9 cellular contexts compared by ENCODE assay signal in genomic region chr10:10872035-10872673, GRCh38.
DNase-seq lines count a peak whose midpoint lies in the region; ATAC-seq, FAIRE-seq and TF ChIP-seq lines count a peak whose summit lies in the region.
"Had no signal": no experiment of that assay in that cellular context is flagged by ENCODE, and none has a peak within 500 bp of the region (broad histone marks: within the 10 kb centered on the region; RNA-seq: fewer than 3 reads in every experiment).

No MANE protein-coding gene starts in this region.

- CTCF ChIA-PET in WTC11 (lab: Charles Lee) = no interaction called here

- H3K27me3 Mint-ChIP-seq in WTC11 (ENCODE audit: low read depth) = no peaks in the 10 kb centered on the region

- H3K27me3 ChIP-seq in pancreas = peaks cover 0 to 2% (median 0%) of the 10 kb centered on the region in 4 donors

- intact Hi-C loops in Right ventricle myocardium superior (cut with DNase I) = no loop called here
- intact Hi-C loops in pancreas (cut with DNase I) = no loop called here

- POLR2A ChIA-PET in WTC11 (lab: Charles Lee) = interaction anchor here (0.6 kb wide), 1 partner anchor 64 kb away, joined by 3 read pairs; no protein-coding TSS in a partner anchor

- ATAC-seq in WTC11 (peak; percentile 47), Right ventricle myocardium superior (ENCODE audit: poor library complexity) (peak; percentile 95), pancreas (peak in 3 of 4 donors; percentile 60 to 69 (median 61)), GM18867 (IDR thresholded peaks at IDR 0.05; ENCODE audit: unreplicated experiment) (no peak), GM18517 (IDR thresholded peaks at IDR 0.05; ENCODE audit: unreplicated experiment) (no peak)
- no peak for ATAC-seq in stimulated activated naive CD8-positive, alpha-beta T cell treated with anti-CD3 and anti-CD28 coated beads, Interleukin-15, Interleukin-2, amounts not matched to agents 100 U/mL and 50 U/mL, for 24 hours

- no peak for TF ChIP-seq CTCF in AG10803 (conservative IDR thresholded peaks at IDR 0.05; ENCODE audit: low read length)
- TF ChIP-seq CTCF in WTC11 (IDR thresholded peaks at IDR 0.05) = no peak
- TF ChIP-seq CTCF in pancreas (IDR thresholded peaks at IDR 0.05) = no peak

- peak; percentile 87 for FAIRE-seq in pancreas (lab: Jason Lieb, UNC)

- no peak overlapping the region for H3K4me3 Mint-ChIP-seq in WTC11
- H3K4me3 Mint-ChIP-seq: CD4-positive, CD25-positive, alpha-beta regulatory T cell had no signal

- H3K4me1 Mint-ChIP-seq in WTC11 = peaks cover 24% of the 10 kb centered on the region

- no peaks in the 10 kb centered on the region for H3K4me1 ChIP-seq in pancreas

- WGBS in pancreas, 2 donors = 20 to 28% methylated on average over 6 of the region's 6 CpGs

- H3K4me3 ChIP-seq in AG10803 (ENCODE audit: low read length) (no peak overlapping the region), pancreas (no peak overlapping the region)

- H3K9me3 Mint-ChIP-seq in WTC11 = no peaks in the 10 kb centered on the region

- DNase-seq in AG10803 (ENCODE audit: low read depth) (peak; percentile 97), WTC11 (ENCODE audit: low spot score) (no peak), Right ventricle myocardium superior (no peak), pancreas (no peak), HUDEP-2 (lab: John Stamatoyannopoulos, UW; ENCODE audit: unreplicated experiment in 76 of 76) (no peak)
- no peak for DNase-seq in stimulated activated naive CD8-positive, alpha-beta T cell treated with anti-CD3 and anti-CD28 coated beads, Interleukin-15, Interleukin-2, amounts not matched to agents 100 U/mL and 50 U/mL, for 24 hours
- DNase-seq: CD4-positive, CD25-positive, alpha-beta regulatory T cell had no signal

- no peaks in the 10 kb centered on the region for H3K36me3 Mint-ChIP-seq in WTC11
- H3K36me3 Mint-ChIP-seq: CD4-positive, CD25-positive, alpha-beta regulatory T cell had no signal

- H3K36me3 ChIP-seq in pancreas = no peaks in the 10 kb centered on the region

- no peaks in the 10 kb centered on the region for H3K9me3 ChIP-seq in pancreas

- H3K27ac ChIP-seq in pancreas = no peak overlapping the region

- no peak overlapping the region for H3K27ac Mint-ChIP-seq in WTC11

TF ChIP-seq in WTC11, 78 proteins besides CTCF, POLR2A, EP300 and RAD21 (continues in another document):
- TF ChIP-seq FOXP4 (CRISPR knock-in tag; IDR thresholded peaks at IDR 0.05) (no peak), SMAD3 (CRISPR knock-in tag; IDR thresholded peaks at IDR 0.05; ENCODE audit: borderline replicate concordance) (no peak), NFE2L1 (CRISPR knock-in tag; IDR thresholded peaks at IDR 0.05) (no peak), HMGA2 (CRISPR knock-in tag; IDR thresholded peaks at IDR 0.05) (no peak), USF1 (CRISPR knock-in tag; IDR thresholded peaks at IDR 0.05) (no peak), ATF6 (CRISPR knock-in tag; IDR thresholded peaks at IDR 0.05) (no peak), ZSCAN18 (CRISPR knock-in tag; IDR thresholded peaks at IDR 0.05) (no peak), ATF1 (CRISPR knock-in tag; IDR thresholded peaks at IDR 0.05) (no peak), ZNF263 (CRISPR knock-in tag; IDR thresholded peaks at IDR 0.05; ENCODE audit: low read depth) (no peak), ZNF317 (CRISPR knock-in tag; IDR thresholded peaks at IDR 0.05; ENCODE audit: borderline replicate concordance, low read depth) (no peak), TP53 (CRISPR knock-in tag; IDR thresholded peaks at IDR 0.05) (no peak), PRDM15 (CRISPR knock-in tag; IDR thresholded peaks at IDR 0.05) (no peak), KAT7 (CRISPR knock-in tag; IDR thresholded peaks at IDR 0.05; ENCODE audit: borderline replicate concordance) (no peak), ZNF512 (CRISPR knock-in tag; IDR thresholded peaks at IDR 0.05; ENCODE audit: borderline replicate concordance) (no peak), SP1 (CRISPR knock-in tag; conservative IDR thresholded peaks at IDR 0.05) (no peak)

Comparison
In these comparisons a context has a peak if more than half of its experiments do, and no peak if none do; other contexts are left out.
1. ATAC-seq: peak in WTC11 (single experiment), Right ventricle myocardium superior (single experiment) and pancreas (3 of 4); none in GM18867 (single experiment), stimulated activated naive CD8-positive, alpha-beta T cell treated with anti-CD3 and anti-CD28 coated beads, Interleukin-15, Interleukin-2, amounts not matched to agents 100 U/mL and 50 U/mL, for 24 hours (single experiment) and GM18517 (single experiment).